In the genomic region with DNA sequence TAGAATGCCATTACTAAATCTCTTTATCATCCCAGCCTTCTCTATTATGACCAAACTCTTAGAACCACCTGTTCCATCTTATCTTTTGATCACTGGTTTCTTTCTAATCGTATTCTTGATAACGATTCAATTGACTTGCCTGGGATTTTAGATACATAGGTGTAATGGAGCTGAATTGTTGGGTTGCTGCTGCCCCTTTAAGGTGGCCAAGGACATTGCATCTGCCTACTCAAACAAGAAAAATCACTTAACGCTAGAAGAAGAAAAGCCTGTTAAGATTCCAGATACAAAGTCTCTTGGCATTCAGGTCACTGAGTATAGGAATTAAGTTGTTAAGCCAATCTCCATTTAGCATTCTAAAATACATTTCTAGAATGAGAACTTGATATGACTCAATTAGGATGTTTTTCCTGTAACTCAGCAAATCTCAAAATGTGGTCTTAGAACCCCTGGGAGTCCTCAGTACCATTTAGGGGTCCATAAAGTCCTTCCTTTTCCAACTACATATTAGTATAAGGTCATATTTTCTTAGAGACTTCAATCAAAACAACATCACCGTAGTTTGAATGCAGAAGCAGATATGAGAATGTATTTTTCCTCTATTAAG, we compare ENCODE assay signal across 8 cellular contexts. TPM values are rescaled to one million over a fixed set of nuclear protein-coding genes. Genes with fewer than 3 reads are reported as not detected.
DNase-seq lines count a peak whose midpoint lies in the region; ATAC-seq and TF ChIP-seq lines count a peak whose summit lies in the region.

No MANE protein-coding gene starts in this region.

- no peak overlapping the region for H2AFZ ChIP-seq in OCI-LY7 (ENCODE audit: low read length)
- H2AFZ ChIP-seq in mesenchymal stem cell (ENCODE audit: low read depth, low read length) = no peak overlapping the region

- H4K20me1 ChIP-seq in DOHH2 (ENCODE audit: control insufficient read depth, insufficient read depth, low read depth, low read length) = no peaks in the 10 kb centered on the region
- H4K20me1 ChIP-seq in OCI-LY7 (ENCODE audit: insufficient read depth, low read length) = no peaks in the 10 kb centered on the region

- no peak overlapping the region for H2AK5ac ChIP-seq in mesenchymal stem cell (ENCODE audit: low read length, severe bottlenecking)

- no peak overlapping the region for H4K8ac ChIP-seq in mesenchymal stem cell (ENCODE audit: low read length)

- H3K79me1 ChIP-seq in mesenchymal stem cell (replicated peaks; ENCODE audit: low read length, poor library complexity, severe bottlenecking) = peaks cover 4% of the 10 kb centered on the region

- POLR2A ChIA-PET in OCI-LY7 (lab: Charles Lee) = interaction anchor here (0.5 to 1.2 kb wide), 3 partner anchors 55 to 80 kb away, joined by 3 to 5 read pairs (median 3); no protein-coding TSS in a partner anchor

- H2BK120ac ChIP-seq in mesenchymal stem cell (ENCODE audit: low read depth, low read length) = no peak overlapping the region

- no peak overlapping the region for H3K4me3 ChIP-seq in DOHH2 (ENCODE audit: low read length)
- no peak overlapping the region for H3K4me3 ChIP-seq in OCI-LY7 (ENCODE audit: low read depth, low read length, poor library complexity, severe bottlenecking)
- H3K4me3 ChIP-seq in endodermal cell (ENCODE audit: low read length) = no peak overlapping the region
- H3K4me3 ChIP-seq in mesenchymal stem cell (ENCODE audit: insufficient read depth in 1 of 2, low read depth in 1 of 2, low read length in 2 of 2) = no peak overlapping the region

- no peak overlapping the region for H2BK5ac ChIP-seq in mesenchymal stem cell (ENCODE audit: low read depth, low read length, poor library complexity, severe bottlenecking)

- H3K4me1 ChIP-seq in DOHH2 (ENCODE audit: control insufficient read depth, low read length) (no peaks in the 10 kb centered on the region), OCI-LY7 (ENCODE audit: insufficient read depth, low read length, poor library complexity, severe bottlenecking) (no peaks in the 10 kb centered on the region), endodermal cell (ENCODE audit: control insufficient read depth, insufficient read depth, low read length) (peaks cover 4% of the 10 kb centered on the region), mesenchymal stem cell (ENCODE audit: control insufficient read depth, insufficient read depth, low read depth, low read length) (no peaks in the 10 kb centered on the region)

- H4K91ac ChIP-seq in mesenchymal stem cell (ENCODE audit: low read length) = no peak overlapping the region

- H3K18ac ChIP-seq in mesenchymal stem cell (ENCODE audit: low read depth in 1 of 2, low read length in 2 of 2) = no peak overlapping the region

- intact Hi-C loops in OCI-LY7 (cut with micrococcal nuclease; ENCODE audit: unreplicated experiment) = loop anchor here (1.0 to 10.0 kb wide), 7 partner anchors 75 to 748 kb away; a partner anchor contains a TSS

- H3K79me2 ChIP-seq in DOHH2 (ENCODE audit: control insufficient read depth, low read length) (no peaks in the 10 kb centered on the region), OCI-LY7 (ENCODE audit: insufficient read depth, low read depth, low read length) (no peaks in the 10 kb centered on the region)

- TF ChIP-seq CTCF in DOHH2 (IDR thresholded peaks at IDR 0.05; ENCODE audit: low read depth, low read length, poor library complexity, severe bottlenecking) = peak; percentile 81
- TF ChIP-seq CTCF in OCI-LY7 (conservative IDR thresholded peaks at IDR 0.05; ENCODE audit: low read length) = peak; percentile 96
- peak; percentile 85 for TF ChIP-seq CTCF in endodermal cell (conservative IDR thresholded peaks at IDR 0.05)

- peaks cover 4% of the 10 kb centered on the region for H3K9me3 Mint-ChIP-seq in endodermal cell

- no peak overlapping the region for H3K4ac ChIP-seq in mesenchymal stem cell (ENCODE audit: low read depth in 1 of 2, low read length in 2 of 2)

- H3K27ac ChIP-seq in DOHH2 (ENCODE audit: low read depth, low read length) (no peak overlapping the region), OCI-LY7 (ENCODE audit: low read depth, low read length, poor library complexity, severe bottlenecking) (no peak overlapping the region), endodermal cell (ENCODE audit: low read depth, low read length) (no peak overlapping the region), mesenchymal stem cell (ENCODE audit: low read length, poor library complexity, severe bottlenecking) (no peak overlapping the region)

- H3K27me3 Mint-ChIP-seq in endodermal cell (ENCODE audit: insufficient read depth) = peaks cover 50% of the 10 kb centered on the region

- H2BK15ac ChIP-seq in mesenchymal stem cell (ENCODE audit: low read depth, poor library complexity, severe bottlenecking) = no peak overlapping the region

- no TSS peak for BruUV-seq in OCI-LY7 (replicated peaks; lab: Mats Ljungman, UMichigan)

- peaks cover 2% of the 10 kb centered on the region for H3K36me3 Mint-ChIP-seq in endodermal cell (ENCODE audit: low read depth)

- H3K36me3 ChIP-seq in DOHH2 (ENCODE audit: control insufficient read depth, low read length) = no peaks in the 10 kb centered on the region
- H3K36me3 ChIP-seq in OCI-LY7 (ENCODE audit: insufficient read depth, low read length) = no peaks in the 10 kb centered on the region
- H3K36me3 ChIP-seq in endodermal cell (ENCODE audit: control insufficient read depth, insufficient read depth, low read length) = peaks cover 11% of the 10 kb centered on the region
- H3K36me3 ChIP-seq in mesenchymal stem cell (ENCODE audit: control insufficient read depth in 1 of 2, insufficient read depth in 2 of 2, low read depth in 1 of 2, low read length in 2 of 2) = no peaks in the 10 kb centered on the region

- peak; percentile 51 for ATAC-seq in HG02973 (IDR thresholded peaks at IDR 0.05; ENCODE audit: unreplicated experiment)
- no peak for ATAC-seq in HG03159 (IDR thresholded peaks at IDR 0.05; ENCODE audit: unreplicated experiment)

- H3K4me3 Mint-ChIP-seq in endodermal cell = no peak overlapping the region

- no peak overlapping the region for H3K4me2 ChIP-seq in DOHH2 (ENCODE audit: low read length)
- no peak overlapping the region for H3K4me2 ChIP-seq in OCI-LY7 (ENCODE audit: low read length)
- H3K4me2 ChIP-seq in mesenchymal stem cell (ENCODE audit: low read length, poor library complexity, severe bottlenecking) = no peak overlapping the region

- H3K27me3 ChIP-seq in DOHH2 (ENCODE audit: control insufficient read depth, low read length) (no peaks in the 10 kb centered on the region), endodermal cell (ENCODE audit: control insufficient read depth, insufficient read depth, low read length, poor library complexity, severe bottlenecking) (peaks cover 36% of the 10 kb centered on the region), mesenchymal stem cell (ENCODE audit: control insufficient read depth in 1 of 2, insufficient read depth in 1 of 2, low read length in 2 of 2) (no peaks in the 10 kb centered on the region)

- H3K23ac ChIP-seq in mesenchymal stem cell (ENCODE audit: low read length in 2 of 2) = no peak overlapping the region

- H3K9me2 ChIP-seq in DOHH2 (replicated peaks; ENCODE audit: control insufficient read depth, low read length) (no peaks in the 10 kb centered on the region), OCI-LY7 (ENCODE audit: insufficient read depth, low read length) (no peaks in the 10 kb centered on the region)

- no peaks in the 10 kb centered on the region for H3K9me3 ChIP-seq in DOHH2 (ENCODE audit: control insufficient read depth, insufficient read depth, low read length)
- no peaks in the 10 kb centered on the region for H3K9me3 ChIP-seq in OCI-LY7 (ENCODE audit: low read length)
- H3K9me3 ChIP-seq in endodermal cell (ENCODE audit: control insufficient read depth, low read length) = peaks cover 3% of the 10 kb centered on the region
- no peaks in the 10 kb centered on the region for H3K9me3 ChIP-seq in mesenchymal stem cell (ENCODE audit: control insufficient read depth, low read length)

- no peak overlapping the region for H3K27ac Mint-ChIP-seq in endodermal cell

- CTCF ChIA-PET in OCI-LY7 (lab: Charles Lee; ENCODE audit: unreplicated experiment) = no interaction called here

- peaks cover 3% of the 10 kb centered on the region for H3K4me1 Mint-ChIP-seq in endodermal cell

- H3K14ac ChIP-seq in mesenchymal stem cell (ENCODE audit: low read length in 2 of 2) = no peak overlapping the region

- no peak overlapping the region for H3K9ac ChIP-seq in endodermal cell (ENCODE audit: extremely low read depth, low read length, poor library complexity, severe bottlenecking)
- peak overlapping the region; percentile 21 for H3K9ac ChIP-seq in mesenchymal stem cell (ENCODE audit: low read length)

- DNase-seq in OCI-LY7 (ENCODE audit: low spot score) (peak; percentile 61), endodermal cell (peak; percentile 75), mesenchymal stem cell (peak; percentile 62), GM19240 (ENCODE audit: insufficient read length, low spot score) (no peak)
- DNase-seq in stimulated activated CD4-positive, alpha-beta T cell treated with anti-CD3 and anti-CD28 coated beads, Interleukin-4, amount 100 ng/mL, for 24 hours = no peak

- 43 to 50% methylated on average over 1 to 3 of the region's 4 CpGs for whole genome bisulfite sequencing in endodermal cell (ENCODE audit: insufficient coverage in 1 of 2, insufficient read length in 1 of 2), 2 experiments
- WGBS in mesenchymal stem cell = 35% methylated on average over 2 of the region's 4 CpGs

- H2BK12ac ChIP-seq in mesenchymal stem cell (ENCODE audit: low read length in 2 of 2) = no peak overlapping the region

- H3F3A ChIP-seq in DOHH2 (ENCODE audit: control insufficient read depth, insufficient read depth) = no peaks in the 10 kb centered on the region

RNA-seq across cellular contexts. Expression of a gene that starts 12.4 kb away (rescaled TPM):
- not detected in 2 replicates for total RNA-seq in OCI-LY7 (2014; rRNA removed; shearing (Covaris generic))
- total RNA-seq in OCI-LY7 (2022) (0.28 TPM in 1 of 2 replicates, not detected in the other), endodermal cell (1 to 10 TPM; 5.7 TPM)
- polyA plus RNA-seq in endodermal cell (2013, experiment 1 of 2) = 5.2 TPM
- polyA plus RNA-seq in endodermal cell (2013, experiment 2 of 2) = 6.8 TPM
- 133 TPM for polyA plus RNA-seq in mesenchymal stem cell (2013, experiment 1 of 2)
- polyA plus RNA-seq in mesenchymal stem cell (2013, experiment 2 of 2) = 136 TPM

Comparison
In these comparisons a context has a peak if more than half of its experiments do, and no peak if none do; other contexts are left out.
1. DNase-seq: peak in OCI-LY7 (single experiment), endodermal cell (single experiment) and mesenchymal stem cell (single experiment); none in GM19240 (single experiment) and stimulated activated CD4-positive, alpha-beta T cell treated with anti-CD3 and anti-CD28 coated beads, Interleukin-4, amount 100 ng/mL, for 24 hours (single experiment).
2. RNA of a gene that starts 12.4 kb away (total RNA-seq): 5.7 TPM in endodermal cell; 0.28 TPM in OCI-LY7; every median in the first group is over 4 times any median in the second.
3. Peak in every context shown above with its lines, with median percentiles within 50 percentile points of each other: CTCF ChIP-seq.